ENCODE assay signal across 8 cellular contexts in genomic region chr11:9575531-9576240, GRCh38. TPM values are rescaled to one million over a fixed set of nuclear protein-coding genes. Genes with fewer than 3 reads are reported as not detected.
DNase-seq lines count a peak whose midpoint lies in the region; ATAC-seq and TF ChIP-seq lines count a peak whose summit lies in the region.

No MANE protein-coding gene starts in this region.

- peaks cover 28% of the 10 kb centered on the region; the same call in 1 of the 2 replicates for H3K4me1 ChIP-seq in HUES6 (ENCODE audit: control insufficient read depth, insufficient read depth, low read length)
- H3K4me1 ChIP-seq in mononuclear cell (ENCODE audit: insufficient read depth, low read length): peaks cover 15% of the 10 kb centered on the region

- ATAC-seq in GM19455 (IDR thresholded peaks at IDR 0.05; ENCODE audit: unreplicated experiment) (no peak), GM21367 (IDR thresholded peaks at IDR 0.05; ENCODE audit: unreplicated experiment) (no peak)

- no peak for DNase-seq in AG04449 (ENCODE audit: low read depth, low spot score)
- no peak for DNase-seq in brain microvascular endothelial cell
- DNase-seq in NCI-H446 treated with DMSO at 0.1 percent for 48 hours (lab: John Stamatoyannopoulos, UW): no peak
- no peak for DNase-seq in central memory CD4-positive, alpha-beta T cell

- POLR2A ChIA-PET in AG04449 (lab: Yijun Ruan, JAX): interaction anchor here (1.0 kb wide), 1 partner anchor 185 kb away, joined by 3 read pairs; no protein-coding TSS in a partner anchor

- CTCF ChIA-PET in AG04449 (lab: Yijun Ruan, JAX): interaction anchor here (0.6 to 2.5 kb wide), 8 partner anchors 9 to 173 kb away, joined by 3 to 12 read pairs (median 4); no protein-coding TSS in a partner anchor

- TF ChIP-seq CTCF in AG04449 (IDR thresholded peaks at IDR 0.05; ENCODE audit: insufficient read depth, low read length, missing control alignments) (no peak), brain microvascular endothelial cell (IDR thresholded peaks at IDR 0.05; ENCODE audit: low read depth, low read length, missing control alignments) (no peak)

- H3K9ac ChIP-seq in HUES6 (ENCODE audit: low read length): peak overlapping the region; percentile 96

- in situ Hi-C loops in brain microvascular endothelial cell (cut with HindIII; ENCODE audit: low pct_ligation_motif_present, low sequenced_read_pairs): no loop called here

- H3K36me3 ChIP-seq in HUES6 (ENCODE audit: control insufficient read depth, insufficient read depth, low read length) (peaks cover 60% of the 10 kb centered on the region), brain microvascular endothelial cell (replicated peaks) (peaks cover 12% of the 10 kb centered on the region)

- peak overlapping the region; percentile 81 for H3K4me3 ChIP-seq in AG04449 (ENCODE audit: low read depth, low read length)
- peak overlapping the region; percentile 86 for H3K4me3 ChIP-seq in HUES6 (ENCODE audit: low read depth, low read length)
- H3K4me3 ChIP-seq in brain microvascular endothelial cell (ENCODE audit: low read depth, low read length): peak overlapping the region; percentile 88
- peak overlapping the region; percentile 72 for H3K4me3 ChIP-seq in mononuclear cell (ENCODE audit: low read length)

- H3K27me3 ChIP-seq in HUES6 (ENCODE audit: control insufficient read depth, insufficient read depth, low read length): no peaks in the 10 kb centered on the region
- H3K27me3 ChIP-seq in brain microvascular endothelial cell (replicated peaks): no peaks in the 10 kb centered on the region
- H3K27me3 ChIP-seq in mononuclear cell (ENCODE audit: insufficient read depth, low read length): no peaks in the 10 kb centered on the region

- H3K27ac ChIP-seq in HUES6 (ENCODE audit: low read depth, low read length): peak overlapping the region; percentile 94; the same call in 1 of the 2 replicates
- peak overlapping the region; percentile 98 for H3K27ac ChIP-seq in brain microvascular endothelial cell

- no peaks in the 10 kb centered on the region for H3K9me3 ChIP-seq in HUES6 (ENCODE audit: control insufficient read depth, insufficient read depth, low read depth, low read length)
- no peaks in the 10 kb centered on the region for H3K9me3 ChIP-seq in mononuclear cell (ENCODE audit: low read depth, low read length)

RNA-seq across cellular contexts. Expression of gene WEE1, which starts 2.2 kb away (rescaled TPM):
- total RNA-seq in mononuclear cell: 9.7 TPM
